ENCODE assay signal across 8 cellular contexts in the genomic region with DNA sequence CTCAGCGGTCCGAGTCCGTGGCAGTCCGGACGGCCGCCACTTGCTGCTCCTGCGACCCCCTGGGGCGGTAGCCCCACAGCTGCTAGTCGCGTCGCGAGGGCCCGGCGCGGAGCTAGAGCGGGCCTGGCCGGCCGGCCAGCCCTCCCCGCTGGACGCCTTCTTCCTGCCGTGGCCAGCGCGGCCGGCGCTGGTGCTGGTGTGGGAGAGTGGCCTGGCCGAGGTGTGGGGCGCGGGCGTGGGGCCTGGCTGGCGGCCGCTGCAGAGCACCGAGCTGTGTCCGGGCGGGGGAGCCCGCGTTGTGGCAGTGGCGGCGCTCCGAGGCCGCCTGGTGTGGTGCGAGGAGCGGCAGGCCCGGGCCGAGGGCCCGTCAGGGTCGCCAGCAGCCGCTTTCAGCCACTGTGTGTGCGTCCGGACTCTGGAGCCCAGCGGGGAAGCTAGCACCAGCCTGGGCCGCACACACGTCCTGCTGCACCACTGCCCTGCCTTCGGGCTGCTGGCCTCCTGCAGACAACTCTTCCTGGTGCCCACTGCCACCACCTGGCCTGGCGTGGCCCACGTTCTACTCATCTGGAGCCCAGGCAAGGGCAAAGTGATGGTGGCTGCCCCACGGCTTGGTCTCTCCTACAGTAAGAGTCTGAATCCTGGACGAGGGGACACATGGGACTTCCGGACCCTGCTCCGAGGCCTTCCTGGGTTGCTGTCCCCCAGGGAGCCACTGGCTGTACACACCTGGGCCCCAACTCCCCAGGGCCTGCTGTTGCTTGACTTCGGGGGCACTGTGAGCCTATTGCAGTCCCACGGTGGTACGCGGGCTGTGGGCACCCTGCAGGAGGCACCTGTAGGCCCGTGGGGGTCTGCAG. TPM values are rescaled to one million over a fixed set of nuclear protein-coding genes. Genes with fewer than 3 reads are reported as not detected.
DNase-seq lines count a peak whose midpoint lies in the region; ATAC-seq and TF ChIP-seq lines count a peak whose summit lies in the region.

No MANE protein-coding gene starts in this region.

- peaks cover 25% of the 10 kb centered on the region for H3K36me3 Mint-ChIP-seq in stimulated activated effector memory CD8-positive, alpha-beta T cell treated with anti-CD3 and anti-CD28 coated beads, Interleukin-12 subunit alpha, Interleukin-12 subunit beta, amount 100 ng/mL, for 72 hours

- H3K27ac Mint-ChIP-seq in stimulated activated effector memory CD8-positive, alpha-beta T cell treated with anti-CD3 and anti-CD28 coated beads, Interleukin-12 subunit alpha, Interleukin-12 subunit beta, amount 100 ng/mL, for 72 hours, result peak overlapping the region; percentile 92

- peak overlapping the region; percentile 87 for H3K4me3 Mint-ChIP-seq in stimulated activated effector memory CD8-positive, alpha-beta T cell treated with anti-CD3 and anti-CD28 coated beads, Interleukin-12 subunit alpha, Interleukin-12 subunit beta, amount 100 ng/mL, for 72 hours

- no peaks in the 10 kb centered on the region for H3K9me3 ChIP-seq in A673 (ENCODE audit: low read depth, low read length, poor library complexity, severe bottlenecking)

- TF ChIP-seq CTCF in A673 (conservative IDR thresholded peaks at IDR 0.05; ENCODE audit: low read depth, low read length) (no peak), GM13977 (IDR thresholded peaks at IDR 0.05; ENCODE audit: extremely low read depth, insufficient read depth, missing control alignments) (no peak)

- POLR2A ChIA-PET in A673 (lab: Charles Lee; ENCODE audit: low non-redundant PET), result interaction anchor here (0.6 kb wide), 1 partner anchor 89 kb away, joined by 11 read pairs; no protein-coding TSS in a partner anchor

- in situ Hi-C loops in GM13977 (cut with MboI; ENCODE audit: low pct_unique_long_range_greater_than_20kb, low sequenced_read_pairs, unreplicated experiment) (no loop called here), T47D (cut with HindIII; ENCODE audit: low pct_unique_long_range_greater_than_20kb, low sequenced_read_pairs) (no loop called here)

- peak; percentile 30 for ATAC-seq in HG02884 (IDR thresholded peaks at IDR 0.05; ENCODE audit: unreplicated experiment)
- peak; percentile 14 for ATAC-seq in stimulated activated effector memory CD8-positive, alpha-beta T cell treated with anti-CD3 and anti-CD28 coated beads, Interleukin-12 subunit alpha, Interleukin-12 subunit beta, amount 100 ng/mL, for 72 hours

- CTCF ChIA-PET in A673 (lab: Charles Lee), result interaction anchor here (1.3 kb wide), 1 partner anchor 225 kb away, joined by 6 read pairs; no protein-coding TSS in a partner anchor

- DNase-seq in A673 (ENCODE audit: low spot score), result no peak
- DNase-seq in GM13977 (ENCODE audit: low spot score), result peak; percentile 46
- DNase-seq in RPMI7951 (ENCODE audit: low read depth), result peak; percentile 31
- peak; percentile 40 to 49 for DNase-seq in T47D (ENCODE audit: low read depth in 1 of 2, low spot score in 1 of 2)
- peak; percentile 69 for DNase-seq in islet precursor cell
- peak; percentile 7 to 63 for DNase-seq in stimulated activated effector memory CD8-positive, alpha-beta T cell treated with anti-CD3 and anti-CD28 coated beads, Interleukin-12 subunit alpha, Interleukin-12 subunit beta, amount 100 ng/mL, for 72 hours (ENCODE audit: low spot score in 2 of 2)
- no peak for DNase-seq in midbrain (lab: John Stamatoyannopoulos, UW)

- no peaks in the 10 kb centered on the region for H3K27me3 ChIP-seq in A673 (replicated peaks; ENCODE audit: insufficient read depth, low read depth, low read length, poor library complexity)

- no peaks in the 10 kb centered on the region for H3K36me3 ChIP-seq in A673 (ENCODE audit: insufficient read depth, low read length, poor library complexity, severe bottlenecking)

- intact Hi-C loops in A673 (cut with micrococcal nuclease; ENCODE audit: unreplicated experiment), result no loop called here

- no TSS peak for BruUV-seq in A673 (replicated peaks; lab: Mats Ljungman, UMichigan)

- peak overlapping the region; percentile 80 for H3K27ac ChIP-seq in A673 (ENCODE audit: low read depth, low read length, poor library complexity, severe bottlenecking)

- H3K4me1 Mint-ChIP-seq in stimulated activated effector memory CD8-positive, alpha-beta T cell treated with anti-CD3 and anti-CD28 coated beads, Interleukin-12 subunit alpha, Interleukin-12 subunit beta, amount 100 ng/mL, for 72 hours, result peaks cover 30% of the 10 kb centered on the region

- peak overlapping the region; percentile 89 for H3K4me3 ChIP-seq in A673 (ENCODE audit: low read depth, low read length, poor library complexity, severe bottlenecking)

- H3K9me3 Mint-ChIP-seq in stimulated activated effector memory CD8-positive, alpha-beta T cell treated with anti-CD3 and anti-CD28 coated beads, Interleukin-12 subunit alpha, Interleukin-12 subunit beta, amount 100 ng/mL, for 72 hours, result no peaks in the 10 kb centered on the region

- peaks cover 9% of the 10 kb centered on the region for H3K4me1 ChIP-seq in A673 (ENCODE audit: insufficient read depth, low read length, poor library complexity, severe bottlenecking)

RNA-seq across cellular contexts. Expression of a gene that starts 0.6 kb away (rescaled TPM):
- total RNA-seq in A673 (2021), result 12.6 and 15.7 TPM in 2 replicates
- total RNA-seq in RPMI7951 (2014; rRNA removed; shearing (Covaris generic)), result 5.3 and 10.7 TPM in 2 replicates

RNA-seq across cellular contexts. Expression of a gene that starts 9.8 kb away (rescaled TPM):
- total RNA-seq in A673 (2021), result 17.8 and 19.7 TPM in 2 replicates
- total RNA-seq in RPMI7951 (2014; rRNA removed; shearing (Covaris generic)), result 3.8 and 5.7 TPM in 2 replicates

RNA-seq across cellular contexts. Expression of a gene that starts 54.4 kb away (rescaled TPM):
- total RNA-seq in A673 (2021), result 78.5 and 82.4 TPM in 2 replicates
- 17.2 and 19.6 TPM in 2 replicates for total RNA-seq in RPMI7951 (2014; rRNA removed; shearing (Covaris generic))

Comparison
In these comparisons a context has a peak if more than half of its experiments do, and no peak if none do; other contexts are left out.
1. DNase-seq: peak in GM13977 (single experiment), RPMI7951 (single experiment), T47D (2 of 2), islet precursor cell (single experiment) and stimulated activated effector memory CD8-positive, alpha-beta T cell treated with anti-CD3 and anti-CD28 coated beads, Interleukin-12 subunit alpha, Interleukin-12 subunit beta, amount 100 ng/mL, for 72 hours (2 of 2); none in A673 (single experiment) and midbrain (single experiment).